ENCODE assay signal across 23 cellular contexts in the genomic region with DNA sequence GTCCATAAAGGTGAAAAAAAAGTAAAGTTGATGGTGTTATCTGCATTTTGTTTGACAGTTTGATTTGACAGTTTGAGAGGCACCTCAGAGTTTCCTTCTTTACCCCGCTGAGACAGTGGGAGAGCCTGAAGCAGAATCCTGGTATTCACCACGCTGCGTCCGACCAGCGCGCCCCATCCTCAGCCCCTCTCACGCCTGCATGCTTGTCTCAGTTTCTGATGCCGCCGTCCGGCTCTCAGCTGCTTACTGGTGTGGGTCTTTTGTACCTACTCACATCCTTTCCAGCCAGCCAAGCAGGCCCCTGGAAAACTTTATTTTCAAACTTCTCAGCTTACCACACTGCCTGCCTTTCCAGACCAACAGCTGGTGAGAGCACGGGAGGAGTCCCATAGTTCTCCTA.
A peak's percentile ranks its signal among the peaks of the same experiment; 100 is the strongest.
DNase-seq lines count a peak whose midpoint lies in the region; FAIRE-seq and TF ChIP-seq lines count a peak whose summit lies in the region.
"Had no signal": no experiment of that assay in that cellular context is flagged by ENCODE, and none has a peak within 500 bp of the region (broad histone marks: within the 10 kb centered on the region; RNA-seq: fewer than 3 reads in every experiment).

No MANE protein-coding gene starts in this region.

- H3K4me1 ChIP-seq in kidney (ENCODE audit: control insufficient read depth in 1 of 2, insufficient read depth in 1 of 2, low read depth in 1 of 2, low read length in 2 of 2), result no peaks in the 10 kb centered on the region
- H3K4me1 ChIP-seq: BLaER1, HAP-1 had no signal

- no peaks in the 10 kb centered on the region for H3K9me3 ChIP-seq in kidney (ENCODE audit: control insufficient read depth in 1 of 2, low read length in 2 of 2)
- H3K9me3 ChIP-seq: BLaER1, Caco-2, HAP-1 had no signal

- CTCF ChIA-PET in activated CD4-positive, alpha-beta T cell treated with anti-CD3 and anti-CD28 coated beads, Interleukin-2, amount 10 ng/mL, durations not matched to agents 7 days and 5 days (lab: Charles Lee), result interaction anchor here (1.2 kb wide), 1 partner anchor 810 kb away, joined by 3 read pairs; no protein-coding TSS in a partner anchor

- H3K36me3 Mint-ChIP-seq in HFFc6 (ENCODE audit: low read depth) (peaks cover 59% of the 10 kb centered on the region), brain (peaks cover 71% of the 10 kb centered on the region), neural crest cell (ENCODE audit: low read depth) (peaks cover 38% of the 10 kb centered on the region)
- no peaks in the 10 kb centered on the region for H3K36me3 Mint-ChIP-seq in activated CD4-positive, alpha-beta T cell treated with anti-CD3 and anti-CD28 coated beads, Interleukin-2, amount 10 ng/mL, durations not matched to agents 7 days and 5 days (ENCODE audit: low read depth)
- H3K36me3 Mint-ChIP-seq: CD8-positive, alpha-beta T cell had no signal

- no peak overlapping the region for H3K9ac ChIP-seq in kidney (ENCODE audit: low read length in 2 of 2)
- H3K9ac ChIP-seq: BLaER1 had no signal

- TF ChIP-seq CTCF in HFFc6 (IDR thresholded peaks at IDR 0.05), result no peak
- TF ChIP-seq CTCF in brain (conservative IDR thresholded peaks at IDR 0.05), result no peak
- no peak for TF ChIP-seq CTCF in kidney (IDR thresholded peaks at IDR 0.05; ENCODE audit: borderline replicate concordance, extremely low read depth, insufficient read depth)
- no peak for TF ChIP-seq CTCF in neural crest cell (conservative IDR thresholded peaks at IDR 0.05)

- H3K36me3 ChIP-seq in kidney (ENCODE audit: control insufficient read depth in 1 of 2, insufficient read depth in 2 of 2, low read length in 2 of 2), result no peaks in the 10 kb centered on the region
- H3K36me3 ChIP-seq: HAP-1 had no signal

- DNase-seq in HFFc6 (no peak), kidney (peak; percentile 57), neural crest cell (ENCODE audit: low read depth, low spot score) (no peak), GF-D8 (lab: John Stamatoyannopoulos, UW) (no peak), NCI-H345 treated with DMSO at 0.1 percent for 48 hours (lab: John Stamatoyannopoulos, UW; ENCODE audit: unreplicated experiment) (no peak), NCI-H2227 treated with DMSO at 0.1 percent for 48 hours (lab: John Stamatoyannopoulos, UW) (no peak)
- DNase-seq in activated CD4-positive, alpha-beta T cell treated with anti-CD3 and anti-CD28 coated beads, Interleukin-2, amount 10 ng/mL, durations not matched to agents 7 days and 5 days, result no peak
- DNase-seq: Caco-2; CD4-positive, CD25-positive, alpha-beta regulatory T cell; CD8-positive, alpha-beta T cell; DMS153; DND-41 had no signal

- intact Hi-C loops in kidney (cut with DNase I), result no loop called here

- H3K4me3 Mint-ChIP-seq in HFFc6 (peak overlapping the region; percentile 75), brain (no peak overlapping the region), neural crest cell (no peak overlapping the region)
- H3K4me3 Mint-ChIP-seq in activated CD4-positive, alpha-beta T cell treated with anti-CD3 and anti-CD28 coated beads, Interleukin-2, amount 10 ng/mL, durations not matched to agents 7 days and 5 days, result no peak overlapping the region
- H3K4me3 Mint-ChIP-seq: B cell; CD4-positive, CD25-positive, alpha-beta regulatory T cell; CD8-positive, alpha-beta T cell; GM23338 had no signal

- peaks cover 20% of the 10 kb centered on the region; the same call in 1 of the 2 replicates for H3K4me1 Mint-ChIP-seq in HFFc6 (ENCODE audit: low read depth)
- peaks cover 18% of the 10 kb centered on the region for H3K4me1 Mint-ChIP-seq in brain
- H3K4me1 Mint-ChIP-seq in neural crest cell, result peaks cover 33% of the 10 kb centered on the region
- no peaks in the 10 kb centered on the region for H3K4me1 Mint-ChIP-seq in activated CD4-positive, alpha-beta T cell treated with anti-CD3 and anti-CD28 coated beads, Interleukin-2, amount 10 ng/mL, durations not matched to agents 7 days and 5 days
- H3K4me1 Mint-ChIP-seq: B cell; CD4-positive, CD25-positive, alpha-beta regulatory T cell had no signal

- H3K27ac ChIP-seq in kidney (ENCODE audit: low read depth in 2 of 2, low read length in 2 of 2), result no peak overlapping the region
- H3K27ac ChIP-seq: 22Rv1, BLaER1, C4-2B had no signal

- POLR2A ChIA-PET in activated CD4-positive, alpha-beta T cell treated with anti-CD3 and anti-CD28 coated beads, Interleukin-2, amount 10 ng/mL, durations not matched to agents 7 days and 5 days (lab: Charles Lee), result no interaction called here

- H3K27me3 Mint-ChIP-seq in HFFc6 (ENCODE audit: insufficient read depth) (peaks cover 74% of the 10 kb centered on the region), brain (no peaks in the 10 kb centered on the region), neural crest cell (ENCODE audit: low read depth) (no peaks in the 10 kb centered on the region)
- no peaks in the 10 kb centered on the region for H3K27me3 Mint-ChIP-seq in activated CD4-positive, alpha-beta T cell treated with anti-CD3 and anti-CD28 coated beads, Interleukin-2, amount 10 ng/mL, durations not matched to agents 7 days and 5 days
- H3K27me3 Mint-ChIP-seq: B cell; CD4-positive, CD25-positive, alpha-beta regulatory T cell had no signal

- H3K9me3 Mint-ChIP-seq in HFFc6, result peaks cover 19% of the 10 kb centered on the region
- H3K9me3 Mint-ChIP-seq in brain, result no peaks in the 10 kb centered on the region
- no peaks in the 10 kb centered on the region for H3K9me3 Mint-ChIP-seq in neural crest cell
- H3K9me3 Mint-ChIP-seq in activated CD4-positive, alpha-beta T cell treated with anti-CD3 and anti-CD28 coated beads, Interleukin-2, amount 10 ng/mL, durations not matched to agents 7 days and 5 days, result no peaks in the 10 kb centered on the region
- H3K9me3 Mint-ChIP-seq: CD8-positive, alpha-beta T cell had no signal

- no peak for FAIRE-seq in kidney (lab: Jason Lieb, UNC)
- FAIRE-seq: A204.1, G401.6, GM12878, H54 had no signal

- H3K27ac Mint-ChIP-seq in HFFc6 (peak overlapping the region; percentile 81), brain (peak overlapping the region in 3 of 5 experiments; percentile 81 to 91 (median 87)), neural crest cell (ENCODE audit: unreplicated experiment) (peak overlapping the region; percentile 72)
- no peak overlapping the region for H3K27ac Mint-ChIP-seq in activated CD4-positive, alpha-beta T cell treated with anti-CD3 and anti-CD28 coated beads, Interleukin-2, amount 10 ng/mL, durations not matched to agents 7 days and 5 days
- H3K27ac Mint-ChIP-seq: B cell; CD4-positive, CD25-positive, alpha-beta regulatory T cell; CD8-positive, alpha-beta T cell; GM23338 had no signal

- no peak overlapping the region for H3K4me3 ChIP-seq in kidney (ENCODE audit: low read length in 2 of 2)
- H3K4me3 ChIP-seq: BLaER1, GM12878, GM23338, HAP-1 had no signal
